Comparison of ENCODE assay signal across 21 cellular contexts in genomic region chr6:169233181-169233580, GRCh38. TPM values are rescaled to one million over a fixed set of nuclear protein-coding genes. Genes with fewer than 3 reads are reported as not detected.
"Had no signal": no experiment of that assay in that cellular context is flagged by ENCODE, and none has a peak within 500 bp of the region (broad histone marks: within the 10 kb centered on the region; RNA-seq: fewer than 3 reads in every experiment).

No MANE protein-coding gene starts in this region.

- H3K36me3 ChIP-seq: colonic mucosa, right lobe of liver, upper lobe of right lung had no signal

- H3K9me3 ChIP-seq: colonic mucosa, heart left ventricle, psoas muscle, right lobe of liver, tibial artery, upper lobe of right lung, vagina had no signal

- H3K27ac ChIP-seq: colonic mucosa, foreskin keratinocyte, heart left ventricle, parathyroid adenoma, psoas muscle, right lobe of liver, tibial artery, upper lobe of right lung had no signal

- H3K4me1 Mint-ChIP-seq: endodermal cell; naive thymus-derived CD4-positive, alpha-beta T cell had no signal

- H3K4me1 ChIP-seq: colonic mucosa, foreskin keratinocyte, parathyroid adenoma, psoas muscle, right lobe of liver, tibial artery, upper lobe of right lung, vagina had no signal

- H2AFZ ChIP-seq: parathyroid adenoma had no signal

- H3K27ac Mint-ChIP-seq: endodermal cell; naive thymus-derived CD4-positive, alpha-beta T cell had no signal

- H3K27me3 ChIP-seq: colonic mucosa, foreskin keratinocyte, heart left ventricle, right lobe of liver, tibial artery, upper lobe of right lung, vagina had no signal

- H3K4me3 ChIP-seq: colonic mucosa, heart left ventricle, psoas muscle, right lobe of liver, tibial artery, upper lobe of right lung, vagina had no signal

- H3K9ac ChIP-seq: parathyroid adenoma had no signal

- DNase-seq: cerebellar nuclear complex; effector CD4-positive, alpha-beta T cell; endodermal cell; erythroblast; hippocampal formation; left colon; naive thymus-derived CD4-positive, alpha-beta T cell; nucleus accumbens; psoas muscle; retina; stimulated activated naive CD4-positive, alpha-beta T cell; upper lobe of right lung had no signal

- H3K4me3 Mint-ChIP-seq: endodermal cell; naive thymus-derived CD4-positive, alpha-beta T cell had no signal

- ATAC-seq: foreskin keratinocyte, heart left ventricle, left colon, psoas muscle, upper lobe of right lung had no signal

- H3K79me2 ChIP-seq: parathyroid adenoma had no signal

RNA-seq across cellular contexts. Expression of gene THBS2, which starts 20.5 kb away (rescaled TPM):
- total RNA-seq: dermis microvascular lymphatic vessel endothelial cell; endothelial cell of umbilical vein; naive thymus-derived CD4-positive, alpha-beta T cell had no signal
